ENCODE assay signal across 7 cellular contexts in the genomic region with DNA sequence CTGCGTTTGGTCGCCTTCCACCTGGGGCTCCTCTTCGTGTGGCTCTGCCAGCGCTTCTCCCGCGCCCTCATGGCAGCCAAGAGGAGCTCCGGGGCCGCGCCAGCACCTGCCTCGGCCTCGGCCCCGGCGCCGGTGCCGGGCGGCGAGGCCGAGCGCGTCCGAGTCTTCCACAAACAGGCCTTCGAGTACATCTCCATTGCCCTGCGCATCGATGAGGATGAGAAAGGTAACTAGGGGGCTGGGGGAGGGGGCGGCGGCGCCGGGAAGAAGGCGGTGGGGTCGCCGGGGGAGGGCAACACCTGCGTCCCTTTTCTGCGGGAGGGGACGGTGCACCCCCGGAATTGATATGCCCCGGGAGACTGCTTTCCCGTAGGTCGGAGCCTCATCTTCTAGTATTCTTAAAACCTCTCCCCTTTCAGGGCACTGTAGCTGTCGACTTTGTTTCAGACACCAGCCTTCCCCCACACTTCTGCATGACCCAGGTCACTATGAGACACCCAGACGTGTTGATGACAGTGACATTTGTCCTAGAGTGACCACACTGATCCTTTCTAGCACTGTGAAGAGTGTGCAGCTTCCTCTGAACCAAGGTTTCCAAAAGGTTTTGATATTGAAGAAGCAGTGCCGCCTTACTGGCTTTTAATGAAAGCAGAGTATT. TPM values are rescaled to one million over a fixed set of nuclear protein-coding genes. Genes with fewer than 3 reads are reported as not detected.
DNase-seq lines count a peak whose midpoint lies in the region; ATAC-seq, FAIRE-seq and TF ChIP-seq lines count a peak whose summit lies in the region.

No MANE protein-coding gene starts in this region.

- H3K27ac ChIP-seq in angular gyrus (ENCODE audit: low read depth, low read length), result peak overlapping the region; percentile 93
- peak overlapping the region; percentile 28 for H3K27ac ChIP-seq in smooth muscle cell (ENCODE audit: low read depth)

- H3K36me3 ChIP-seq in smooth muscle cell (ENCODE audit: low read depth), result no peaks in the 10 kb centered on the region

- FAIRE-seq in H54 (lab: Jason Lieb, UNC), result no peak

- no peaks in the 10 kb centered on the region for H4K20me1 ChIP-seq in smooth muscle cell (ENCODE audit: low read depth)

- ATAC-seq in GM19397 (IDR thresholded peaks at IDR 0.05; ENCODE audit: unreplicated experiment), result no peak

- peak overlapping the region; percentile 99 for H2AFZ ChIP-seq in smooth muscle cell (ENCODE audit: low read depth)

- H3K79me2 ChIP-seq in smooth muscle cell (ENCODE audit: low read depth), result peaks cover 29% of the 10 kb centered on the region

- H3K4me3 ChIP-seq in GM12865 (ENCODE audit: low read depth, low read length) (peak overlapping the region; percentile 93), iPS-18c (ENCODE audit: insufficient read depth, low read depth, low read length) (peak overlapping the region; percentile 87), smooth muscle cell (peak overlapping the region; percentile 66)

- H3K9ac ChIP-seq in smooth muscle cell (ENCODE audit: low read depth), result peak overlapping the region; percentile 8

- peak; percentile 36; the same call in 1 of the 2 replicates for TF ChIP-seq POLR2A in H54 (IDR thresholded peaks at IDR 0.05; ENCODE audit: low read depth, low read length)

- H3K9me3 ChIP-seq in iPS-18c (ENCODE audit: control insufficient read depth, insufficient read depth, low read length) (no peaks in the 10 kb centered on the region), smooth muscle cell (replicated peaks; ENCODE audit: low read depth) (no peaks in the 10 kb centered on the region)

- no peaks in the 10 kb centered on the region for H3F3A ChIP-seq in smooth muscle cell (ENCODE audit: low read depth)

- H3K4me2 ChIP-seq in smooth muscle cell, result peak overlapping the region; percentile 86

- H3K4me1 ChIP-seq in smooth muscle cell (ENCODE audit: low read depth), result peaks cover 11% of the 10 kb centered on the region

- WGBS in smooth muscle cell (ENCODE audit: low lambda C conversion rate), result 2% methylated on average over 33 of the region's 41 CpGs

- H3K27me3 ChIP-seq in smooth muscle cell (ENCODE audit: low read depth), result no peaks in the 10 kb centered on the region

- peak; percentile 50 for DNase-seq in GM12865 (ENCODE audit: low read depth)
- DNase-seq in H54 (ENCODE audit: insufficient read length, low spot score), result no peak
- DNase-seq in NCI-H2171 treated with DMSO at 0.1 percent for 48 hours (lab: John Stamatoyannopoulos, UW), result peak; percentile 51
- no peak for DNase-seq in smooth muscle cell (lab: John Stamatoyannopoulos, UW; ENCODE audit: unreplicated experiment)

- TF ChIP-seq CTCF in GM12865 (IDR thresholded peaks at IDR 0.05; ENCODE audit: insufficient read depth, low read depth, low read length, missing control alignments) (no peak), smooth muscle cell (IDR thresholded peaks at IDR 0.05; ENCODE audit: borderline replicate concordance, insufficient read depth, poor library complexity, severe bottlenecking) (no peak)

RNA-seq across cellular contexts. Expression of gene SPAST, which starts 0.8 kb away (rescaled TPM):
- total RNA-seq in smooth muscle cell, result 20.4 and 24.4 TPM in 2 replicates
- polyA plus RNA-seq in smooth muscle cell, result 5.0 and 6.2 TPM in 2 replicates

RNA-seq across cellular contexts. Expression of gene DPY30, which starts 24.5 kb away (rescaled TPM):
- total RNA-seq in smooth muscle cell, result 96.5 and 97.4 TPM in 2 replicates
- 103 and 123 TPM in 2 replicates for polyA plus RNA-seq in smooth muscle cell

RNA-seq across cellular contexts. Expression of gene MEMO1, which starts 53.3 kb away (rescaled TPM):
- total RNA-seq in smooth muscle cell, result 33.4 and 52.6 TPM in 2 replicates
- 32.2 and 38.2 TPM in 2 replicates for polyA plus RNA-seq in smooth muscle cell

Comparison
In these comparisons a context has a peak if more than half of its experiments do, and no peak if none do; other contexts are left out.
1. DNase-seq: peak in GM12865 (single experiment) and NCI-H2171 treated with DMSO at 0.1 percent for 48 hours (single experiment); none in H54 (single experiment) and smooth muscle cell (single experiment).
2. Peak in every context shown above with its lines, with median percentiles within 50 percentile points of each other: H3K4me3 ChIP-seq.